21 cellular contexts compared by ENCODE assay signal in the genomic region with DNA sequence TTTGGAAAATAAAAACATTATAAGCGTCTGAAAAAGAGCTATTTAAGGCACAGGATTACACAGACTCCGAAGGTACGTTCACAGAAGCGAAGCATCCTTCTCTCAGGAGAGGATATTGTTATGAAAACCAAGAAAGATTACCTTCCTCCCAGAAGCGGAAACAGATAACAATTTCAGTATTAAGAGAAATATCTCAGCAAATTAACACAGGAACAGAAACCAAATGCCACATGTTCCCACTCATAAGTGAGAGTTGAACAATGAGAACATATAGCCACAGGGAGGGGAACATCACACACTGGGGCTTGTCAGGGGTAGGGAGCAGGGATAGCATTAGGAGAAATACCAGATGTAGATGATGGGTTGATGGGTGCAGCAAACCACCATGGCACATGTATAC.
DNase-seq lines count a peak whose midpoint lies in the region; ATAC-seq and TF ChIP-seq lines count a peak whose summit lies in the region.
"Had no signal": no experiment of that assay in that cellular context is flagged by ENCODE, and none has a peak within 500 bp of the region (broad histone marks: within the 10 kb centered on the region; RNA-seq: fewer than 3 reads in every experiment).

No MANE protein-coding gene starts in this region.

- no peaks in the 10 kb centered on the region for H3K27me3 ChIP-seq in mammary epithelial cell (ENCODE audit: insufficient read depth, low read length)
- H3K27me3 ChIP-seq in OCI-LY3 (ENCODE audit: low read depth, low read length): no peaks in the 10 kb centered on the region
- H3K27me3 ChIP-seq in upper lobe of right lung: no peaks in the 10 kb centered on the region
- H3K27me3 ChIP-seq: MG63, Peyer's patch had no signal

- H3K36me3 Mint-ChIP-seq in MCF 10A (ENCODE audit: insufficient read depth, unreplicated experiment): no peaks in the 10 kb centered on the region

- H3K4me1 ChIP-seq in mammary epithelial cell (ENCODE audit: insufficient read depth, low read length): peaks cover 3% of the 10 kb centered on the region
- H3K4me1 ChIP-seq in OCI-LY3 (ENCODE audit: low read length): peaks cover 22% of the 10 kb centered on the region
- peaks cover 12% of the 10 kb centered on the region for H3K4me1 ChIP-seq in upper lobe of right lung
- H3K4me1 ChIP-seq: Peyer's patch had no signal

- H3K27me3 Mint-ChIP-seq in MCF 10A (ENCODE audit: insufficient read depth, unreplicated experiment): no peaks in the 10 kb centered on the region
- H3K27me3 Mint-ChIP-seq: B cell had no signal

- no peak overlapping the region for H3K27ac ChIP-seq in mammary epithelial cell (ENCODE audit: insufficient read depth, low read depth, low read length)
- no peak overlapping the region for H3K27ac ChIP-seq in OCI-LY3 (ENCODE audit: low read length)
- H3K27ac ChIP-seq in upper lobe of right lung: no peak overlapping the region
- H3K27ac ChIP-seq: 22Rv1, C4-2B, Peyer's patch had no signal

- dilution Hi-C loops in mammary epithelial cell (cut with HindIII; ENCODE audit: low sequenced_read_pairs): no loop called here

- H3K79me2 ChIP-seq in mammary epithelial cell (ENCODE audit: insufficient read depth, low read length) (no peaks in the 10 kb centered on the region), OCI-LY3 (ENCODE audit: low read length) (no peaks in the 10 kb centered on the region)

- POLR2A ChIA-PET in MCF 10A (lab: Yijun Ruan, JAX): no interaction called here

- no peak overlapping the region for H3K4me2 ChIP-seq in mammary epithelial cell (ENCODE audit: insufficient read depth, low read depth, low read length)
- H3K4me2 ChIP-seq in OCI-LY3 (ENCODE audit: low read length): peak overlapping the region; percentile 66

- DNase-seq in MCF 10A (ENCODE audit: unreplicated experiment) (no peak), mammary epithelial cell (no peak), GM20000 (ENCODE audit: low spot score) (peak; percentile 9), upper lobe of right lung (no peak), NCI-H1105 (lab: John Stamatoyannopoulos, UW) (no peak), DMS53 treated with DMSO at 0.1 percent for 48 hours (lab: John Stamatoyannopoulos, UW; ENCODE audit: unreplicated experiment) (no peak)
- DNase-seq in activated CD4-positive, alpha-beta T cell treated with anti-CD3 and anti-CD28 coated beads, Interleukin-2, amount 50 U/mL, for 4 hours: no peak
- DNase-seq: DMS153, KBM-7, MG63, NCI-H2029 treated with DMSO at 0.1 percent for 48 hours, NCI-H2227 treated with DMSO at 0.1 percent for 48 hours, NCI-H526 treated with DMSO at 0.1 percent for 48 hours, OCI-M1, Peyer's patch, SHP77 treated with DMSO at 0.1 percent for 48 hours, T-helper 1 cell had no signal

- peaks cover 22% of the 10 kb centered on the region for H3K4me1 Mint-ChIP-seq in MCF 10A (ENCODE audit: insufficient read depth, unreplicated experiment)

- H3K4me3 ChIP-seq in mammary epithelial cell (replicated peaks in 1 of 3; ENCODE audit: insufficient read depth in 1 of 3, low read depth in 2 of 3, low read length in 3 of 3): no peak overlapping the region
- peak overlapping the region; percentile 27 for H3K4me3 ChIP-seq in OCI-LY3 (ENCODE audit: low read length)
- no peak overlapping the region for H3K4me3 ChIP-seq in upper lobe of right lung
- H3K4me3 ChIP-seq: MG63, Peyer's patch had no signal

- H4K20me1 ChIP-seq in mammary epithelial cell (ENCODE audit: insufficient read depth, low read length) (no peaks in the 10 kb centered on the region), OCI-LY3 (ENCODE audit: insufficient read depth, low read length) (no peaks in the 10 kb centered on the region)

- 95% methylated on average over 5 of the region's 5 CpGs for WGBS in mammary epithelial cell (ENCODE audit: low coverage, missing lambda C conversion rate)

- H3K9ac ChIP-seq in mammary epithelial cell (ENCODE audit: insufficient read depth, low read length) (no peak overlapping the region), OCI-LY3 (ENCODE audit: low read length) (no peak overlapping the region)

- no peaks in the 10 kb centered on the region for H3K36me3 ChIP-seq in mammary epithelial cell (ENCODE audit: insufficient read depth, low read length)
- H3K36me3 ChIP-seq in OCI-LY3 (replicated peaks; ENCODE audit: low read depth, low read length): no peaks in the 10 kb centered on the region
- H3K36me3 ChIP-seq in upper lobe of right lung: no peaks in the 10 kb centered on the region
- H3K36me3 ChIP-seq: MG63, Peyer's patch had no signal

- BruUV-seq in MCF 10A (replicated peaks; lab: Mats Ljungman, UMichigan): no TSS peak
- no TSS peak for BruUV-seq in mammary epithelial cell (replicated peaks; lab: Mats Ljungman, UMichigan)

- no peak overlapping the region for H3K4me3 Mint-ChIP-seq in MCF 10A (ENCODE audit: unreplicated experiment)
- H3K4me3 Mint-ChIP-seq: B cell had no signal

- ATAC-seq in upper lobe of right lung: peak; percentile 31

- intact Hi-C loops in MCF 10A (cut with micrococcal nuclease): no loop called here
- intact Hi-C loops in mammary epithelial cell (cut with micrococcal nuclease): no loop called here
- intact Hi-C loops in upper lobe of right lung (cut with DNase I): no loop called here

- CTCF ChIA-PET in MCF 10A (lab: Yijun Ruan, JAX): interaction anchor here (0.6 to 1.0 kb wide), 3 partner anchors 23 to 340 kb away, joined by 3 read pairs; no protein-coding TSS in a partner anchor
- CTCF ChIA-PET in mammary epithelial cell (lab: Charles Lee; ENCODE audit: low non-redundant PET): no interaction called here

- TF ChIP-seq CTCF in MCF 10A (IDR thresholded peaks at IDR 0.05; ENCODE audit: unreplicated experiment) (no peak), mammary epithelial cell (conservative IDR thresholded peaks at IDR 0.05 in 1 of 2, IDR thresholded peaks at IDR 0.05 in 1 of 2; ENCODE audit: extremely low read depth in 1 of 2, insufficient read depth in 1 of 2, low read depth in 1 of 2, low read length in 2 of 2) (no peak), GM20000 (IDR thresholded peaks at IDR 0.05; ENCODE audit: extremely low read depth, missing control alignments) (no peak), OCI-LY3 (IDR thresholded peaks at IDR 0.05; ENCODE audit: low read depth, low read length) (no peak), upper lobe of right lung (IDR thresholded peaks at IDR 0.05) (no peak)

- in situ Hi-C loops in mammary epithelial cell (cut with MboI; ENCODE audit: low sequenced_read_pairs in 2 of 2): no loop called here

- no peak overlapping the region for H2AFZ ChIP-seq in mammary epithelial cell (ENCODE audit: low read depth, low read length)
- H2AFZ ChIP-seq in OCI-LY3 (ENCODE audit: low read depth, low read length): no peak overlapping the region

- H3K9me3 ChIP-seq in mammary epithelial cell (replicated peaks; ENCODE audit: insufficient read depth, low read length): no peaks in the 10 kb centered on the region
- H3K9me3 ChIP-seq in OCI-LY3 (ENCODE audit: insufficient read depth, low read length): no peaks in the 10 kb centered on the region
- H3K9me3 ChIP-seq in upper lobe of right lung: no peaks in the 10 kb centered on the region
- H3K9me3 ChIP-seq: MG63, Peyer's patch had no signal

- H3K27ac Mint-ChIP-seq in MCF 10A (ENCODE audit: low read depth, unreplicated experiment): peak overlapping the region; percentile 66
- H3K27ac Mint-ChIP-seq: B cell had no signal

- H3K9me3 Mint-ChIP-seq in MCF 10A (ENCODE audit: unreplicated experiment): no peaks in the 10 kb centered on the region
